Comparison of ENCODE assay signal across 8 cellular contexts in genomic region chr15:90300988-90301715, GRCh38. TPM values are rescaled to one million over a fixed set of nuclear protein-coding genes. Genes with fewer than 3 reads are reported as not detected.
DNase-seq lines count a peak whose midpoint lies in the region; ATAC-seq and TF ChIP-seq lines count a peak whose summit lies in the region.

No MANE protein-coding gene starts in this region.

- peak; percentile 70 for DNase-seq in DMS53 (lab: John Stamatoyannopoulos, UW)
- DNase-seq in DMS53 treated with DMSO at 0.1 percent for 48 hours (lab: John Stamatoyannopoulos, UW; ENCODE audit: unreplicated experiment), result no peak
- peak; percentile 32 for DNase-seq in NCI-H510A (lab: John Stamatoyannopoulos, UW)
- peak; percentile 24 for DNase-seq in activated CD8-positive, alpha-beta memory T cell treated with anti-CD3 and anti-CD28 coated beads, Interleukin-2, amount 50 U/mL, for 24 hours (ENCODE audit: extremely low read depth)
- peak; percentile 70 to 75 for DNase-seq in erythroblast (lab: John Stamatoyannopoulos, UW)
- peak in 1 of 2 donors; percentile 46 for DNase-seq in tibial nerve (ENCODE audit: low spot score in 2 of 2)

- H3K27me3 ChIP-seq in neural cell (ENCODE audit: insufficient read depth, low read depth, low read length) (no peaks in the 10 kb centered on the region), tibial nerve (no peaks in the 10 kb centered on the region)

- H3K27ac ChIP-seq in neural cell (ENCODE audit: low read length), result no peak overlapping the region
- H3K27ac ChIP-seq in tibial nerve, result peak overlapping the region in 2 of 4 donors; percentile 46 to 71

- TF ChIP-seq POLR2A in erythroblast (IDR thresholded peaks at IDR 0.05; ENCODE audit: low read length), result no peak
- TF ChIP-seq POLR2A in tibial nerve (IDR thresholded peaks at IDR 0.05), result no peak

- H3K4me1 ChIP-seq in tibial nerve, result peaks cover 0 to 23% (median 5%) of the 10 kb centered on the region in 4 donors

- no peaks in the 10 kb centered on the region for H4K20me1 ChIP-seq in neural cell (ENCODE audit: insufficient read depth)

- ATAC-seq in GM19455 (IDR thresholded peaks at IDR 0.05; ENCODE audit: unreplicated experiment), result no peak

- no peaks in the 10 kb centered on the region for H3K9me2 ChIP-seq in neural cell (ENCODE audit: insufficient read depth, low read length)

- no peak for TF ChIP-seq RAD21 in neural cell (conservative IDR thresholded peaks at IDR 0.05)

- H3K4me3 ChIP-seq in neural cell (ENCODE audit: low read length) (no peak overlapping the region), tibial nerve (no peak overlapping the region)

- H3F3A ChIP-seq in neural cell (ENCODE audit: insufficient read depth, low read length, poor library complexity, severe bottlenecking), result no peaks in the 10 kb centered on the region

- no peak overlapping the region for H3K4me2 ChIP-seq in neural cell (ENCODE audit: low read length)

- no peak overlapping the region for H2AFZ ChIP-seq in neural cell (ENCODE audit: low read depth, low read length)

- TF ChIP-seq EP300 in neural cell (conservative IDR thresholded peaks at IDR 0.05; ENCODE audit: poor library complexity, severe bottlenecking), result no peak
- peak in 1 of 2 donors; percentile 49 for TF ChIP-seq EP300 in tibial nerve (IDR thresholded peaks at IDR 0.05)

- WGBS in tibial nerve, 2 donors, result 62 to 68% methylated on average over 16 to 21 of the region's 21 CpGs

- TF ChIP-seq CTCF in neural cell (IDR thresholded peaks at IDR 0.05; ENCODE audit: poor library complexity, severe bottlenecking) (peak; percentile 34), tibial nerve (IDR thresholded peaks at IDR 0.05) (peak; percentile 47 to 85 (median 68))

- H3K9me3 ChIP-seq in neural cell (ENCODE audit: low read length), result no peaks in the 10 kb centered on the region
- H3K9me3 ChIP-seq in tibial nerve, result no peaks in the 10 kb centered on the region

- H3K36me3 ChIP-seq in neural cell (ENCODE audit: insufficient read depth, low read length), result no peaks in the 10 kb centered on the region
- no peaks in the 10 kb centered on the region for H3K36me3 ChIP-seq in tibial nerve

- no peaks in the 10 kb centered on the region for H3K79me2 ChIP-seq in neural cell (replicated peaks; ENCODE audit: insufficient read depth, low read length)

- no peak overlapping the region for H3K9ac ChIP-seq in neural cell (ENCODE audit: low read length)

TF ChIP-seq in neural cell, 6 proteins besides CTCF, POLR2A, EP300 and RAD21:
- no peak for TF ChIP-seq POLR2AphosphoS5 (IDR thresholded peaks at IDR 0.05)
- TF ChIP-seq TAF1 (IDR thresholded peaks at IDR 0.05; ENCODE audit: low read depth), result no peak
- TF ChIP-seq EZH2 (IDR thresholded peaks at IDR 0.05; ENCODE audit: borderline replicate concordance, insufficient read depth, low read length, poor library complexity, severe bottlenecking), result no peak
- TF ChIP-seq SMC3 (conservative IDR thresholded peaks at IDR 0.05; ENCODE audit: poor library complexity), result no peak
- TF ChIP-seq, protein P1, sequence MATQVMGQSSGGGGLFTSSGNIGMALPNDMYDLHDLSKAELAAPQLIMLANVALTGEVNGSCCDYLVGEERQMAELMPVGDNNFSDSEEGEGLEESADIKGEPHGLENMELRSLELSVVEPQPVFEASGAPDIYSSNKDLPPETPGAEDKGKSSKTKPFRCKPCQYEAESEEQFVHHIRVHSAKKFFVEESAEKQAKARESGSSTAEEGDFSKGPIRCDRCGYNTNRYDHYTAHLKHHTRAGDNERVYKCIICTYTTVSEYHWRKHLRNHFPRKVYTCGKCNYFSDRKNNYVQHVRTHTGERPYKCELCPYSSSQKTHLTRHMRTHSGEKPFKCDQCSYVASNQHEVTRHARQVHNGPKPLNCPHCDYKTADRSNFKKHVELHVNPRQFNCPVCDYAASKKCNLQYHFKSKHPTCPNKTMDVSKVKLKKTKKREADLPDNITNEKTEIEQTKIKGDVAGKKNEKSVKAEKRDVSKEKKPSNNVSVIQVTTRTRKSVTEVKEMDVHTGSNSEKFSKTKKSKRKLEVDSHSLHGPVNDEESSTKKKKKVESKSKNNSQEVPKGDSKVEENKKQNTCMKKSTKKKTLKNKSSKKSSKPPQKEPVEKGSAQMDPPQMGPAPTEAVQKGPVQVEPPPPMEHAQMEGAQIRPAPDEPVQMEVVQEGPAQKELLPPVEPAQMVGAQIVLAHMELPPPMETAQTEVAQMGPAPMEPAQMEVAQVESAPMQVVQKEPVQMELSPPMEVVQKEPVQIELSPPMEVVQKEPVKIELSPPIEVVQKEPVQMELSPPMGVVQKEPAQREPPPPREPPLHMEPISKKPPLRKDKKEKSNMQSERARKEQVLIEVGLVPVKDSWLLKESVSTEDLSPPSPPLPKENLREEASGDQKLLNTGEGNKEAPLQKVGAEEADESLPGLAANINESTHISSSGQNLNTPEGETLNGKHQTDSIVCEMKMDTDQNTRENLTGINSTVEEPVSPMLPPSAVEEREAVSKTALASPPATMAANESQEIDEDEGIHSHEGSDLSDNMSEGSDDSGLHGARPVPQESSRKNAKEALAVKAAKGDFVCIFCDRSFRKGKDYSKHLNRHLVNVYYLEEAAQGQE (IDR thresholded peaks at IDR 0.05; ENCODE audit: borderline replicate concordance), result no peak
- no peak for TF ChIP-seq MXI1 (conservative IDR thresholded peaks at IDR 0.05; ENCODE audit: poor library complexity, severe bottlenecking)

RNA-seq across cellular contexts. Expression of gene NGRN, which starts 35.7 kb away (rescaled TPM):
- 466 and 494 TPM in 2 replicates for polyA plus RNA-seq in neural cell
- polyA minus RNA-seq in neural cell, result 264 and 274 TPM in 2 replicates
- total RNA-seq in tibial nerve, result 10 to 100 TPM; 70.1 to 90.0 (median 74.6) TPM

RNA-seq across cellular contexts. Expression of gene ZNF774, which starts 50.9 kb away (rescaled TPM):
- polyA plus RNA-seq in neural cell, result 6.8 and 7.0 TPM in 2 replicates
- polyA minus RNA-seq in neural cell, result 9.5 and 28.0 TPM in 2 replicates
- total RNA-seq in tibial nerve, result 1 to 10 TPM in 2 of 4 donors, under 1 TPM in 2; 0.66 to 2.9 (median 1.2) TPM

RNA-seq across cellular contexts. Expression of gene TTLL13, which starts 51.8 kb away (rescaled TPM):
- 0.33 TPM in 1 of 2 replicates, not detected in the other for polyA plus RNA-seq in neural cell
- not detected in 2 replicates for polyA minus RNA-seq in neural cell
- total RNA-seq in tibial nerve, result under 1 TPM in 1 of 4 donors, not detected in 3; 0.60 TPM
